In genomic region chr1:17513131-17513530, GRCh38 we compare ENCODE assay signal across 23 cellular contexts. TPM values are rescaled to one million over a fixed set of nuclear protein-coding genes. Genes with fewer than 3 reads are reported as not detected.
"Had no signal": no experiment of that assay in that cellular context is flagged by ENCODE, and none has a peak within 500 bp of the region (broad histone marks: within the 10 kb centered on the region; RNA-seq: fewer than 3 reads in every experiment).

No MANE protein-coding gene starts in this region.

- H3K27ac ChIP-seq: neutrophil, pancreas, right lobe of liver, thyroid gland, upper lobe of left lung had no signal

- H3K4me2 ChIP-seq: smooth muscle cell had no signal

- DNase-seq: central memory CD4-positive, alpha-beta T cell; cortex of kidney; effector CD4-positive, alpha-beta T cell; hypothalamus; naive B cell; pancreas; right lobe of liver; stimulated activated CD4-positive, alpha-beta T cell treated with anti-CD3 and anti-CD28 coated beads, Interleukin-12 subunit alpha, Interleukin-12 subunit beta, amount 100 ng/mL, for 4 hours; stimulated activated CD4-positive, alpha-beta T cell treated with anti-CD3 and anti-CD28 coated beads, Interleukin-1b, Interleukin-23, amount 100 ng/mL, for 48 hours; stimulated activated CD4-positive, alpha-beta T cell treated with anti-CD3 and anti-CD28 coated beads, Interleukin-4, amount 100 ng/mL, for 1 hour; stimulated activated CD8-positive, alpha-beta memory T cell treated with anti-CD3 and anti-CD28 coated beads, Interleukin-4, amount 100 ng/mL, for 48 hours; stimulated activated naive CD4-positive, alpha-beta T cell; stomach; thyroid gland; upper lobe of left lung had no signal

- H3K9me3 ChIP-seq: neutrophil, pancreas, right lobe of liver, stomach, thyroid gland, upper lobe of left lung had no signal

- H3K27me3 ChIP-seq: pancreas, right lobe of liver, stomach, thyroid gland, upper lobe of left lung had no signal

- H3K36me3 ChIP-seq: neutrophil, pancreas, right lobe of liver, stomach, thyroid gland, upper lobe of left lung had no signal

- H3K4me3 ChIP-seq: lung, pancreas, right lobe of liver, smooth muscle cell, stomach, thyroid gland, upper lobe of left lung had no signal

- FAIRE-seq: frontal cortex, keratinocyte, pancreas, urothelium cell line had no signal

- ATAC-seq: left lobe of liver; natural killer cell treated with Interleukin-12 subunit alpha and Interleukin-12 subunit beta and Interleukin-15 and Interleukin-18, amount 100 ng/mL, for 72 hours; pancreas; right lobe of liver had no signal

RNA-seq across cellular contexts. Expression of gene ARHGEF10L, which starts 26.4 kb away (rescaled TPM):
- total RNA-seq: natural killer cell treated with Interleukin-12 subunit alpha and Interleukin-12 subunit beta and Interleukin-15 and Interleukin-18, amount 100 ng/mL, for 72 hours had no signal
